6 cellular contexts compared by ENCODE assay signal in the genomic region with DNA sequence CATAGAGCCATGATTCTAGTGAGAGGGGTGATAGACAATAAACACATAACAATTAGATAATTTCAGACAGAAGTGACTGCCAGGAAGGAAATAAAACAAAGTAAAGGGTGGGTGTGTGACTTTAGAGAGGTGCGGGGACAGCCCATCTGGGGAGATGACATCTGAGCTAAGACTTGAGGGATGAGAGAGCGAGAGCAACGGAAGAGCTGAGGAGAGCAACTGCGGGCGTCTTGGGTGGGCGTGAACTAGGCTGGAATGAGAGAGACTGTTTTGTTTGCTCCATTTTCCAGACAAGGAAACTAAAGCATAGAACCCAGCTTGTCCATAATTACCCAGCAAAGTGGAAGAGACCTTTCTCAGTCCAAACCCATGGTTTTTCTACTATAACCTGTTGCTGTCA. TPM values are rescaled to one million over a fixed set of nuclear protein-coding genes. Genes with fewer than 3 reads are reported as not detected.
"Had no signal": no experiment of that assay in that cellular context is flagged by ENCODE, and none has a peak within 500 bp of the region (broad histone marks: within the 10 kb centered on the region; RNA-seq: fewer than 3 reads in every experiment).

No MANE protein-coding gene starts in this region.

- DNase-seq: IMR-90, KBM-7, KG1 had no signal

- H3K4me3 Mint-ChIP-seq: IgD-negative memory B cell had no signal

- H3K36me3 Mint-ChIP-seq: IgD-negative memory B cell had no signal

- H3K4me1 Mint-ChIP-seq: IgD-negative memory B cell had no signal

RNA-seq across cellular contexts. Expression of gene NRXN3, which starts 25.3 kb away (rescaled TPM):
- total RNA-seq: HepG2, HT-29 had no signal
